36 cellular contexts compared by ENCODE assay signal in genomic region chr13:53017433-53017970, GRCh38. TPM values are rescaled to one million over a fixed set of nuclear protein-coding genes. Genes with fewer than 3 reads are reported as not detected.
"Had no signal": no experiment of that assay in that cellular context is flagged by ENCODE, and none has a peak within 500 bp of the region (broad histone marks: within the 10 kb centered on the region; RNA-seq: fewer than 3 reads in every experiment).

No MANE protein-coding gene starts in this region.

- H3K9me3 ChIP-seq: adrenal gland, body of pancreas, breast epithelium, Peyer's patch had no signal

- H3K27me3 ChIP-seq: body of pancreas, breast epithelium, Peyer's patch had no signal

- ATAC-seq: activated CD8-positive, alpha-beta T cell treated with anti-CD3 and anti-CD28 coated beads, Interleukin-2, amount 10 ng/mL, durations not matched to agents 7 days and 5 days; activated naive CD4-positive, alpha-beta T cell treated with anti-CD3 and anti-CD28 coated beads, Interleukin-2, amount 50 U/mL, for 72 hours; activated T-cell treated with anti-CD3 and anti-CD28 coated beads, Interleukin-2, amount 50 U/mL, for 4 hours; body of pancreas; PC-3; SK-N-SH treated with all-trans-retinoic acid at 6 μM for 48 hours had no signal

- H3K27ac ChIP-seq: adrenal gland, body of pancreas, breast epithelium had no signal

- DNase-seq: activated CD4-positive, alpha-beta T cell treated with anti-CD3 and anti-CD28 coated beads, Interleukin-2, amount 10 ng/mL, durations not matched to agents 24 days and 14 days; activated CD4-positive, alpha-beta T cell treated with anti-CD3 and anti-CD28 coated beads, Interleukin-2, amount 50 U/mL, for 48 hours; activated CD8-positive, alpha-beta T cell treated with anti-CD3 and anti-CD28 coated beads, Interleukin-2, amount 10 ng/mL, durations not matched to agents 7 days and 5 days; activated gamma-delta T cell treated with Interleukin-2 at 50 U/mL for 16 hours; activated naive CD4-positive, alpha-beta T cell treated with anti-CD3 and anti-CD28 coated beads for 36 hours; activated T-cell treated with anti-CD3 and anti-CD28 coated beads, Interleukin-2, amount 50 U/mL, for 4 hours; adrenal gland; body of pancreas; caudate nucleus; cerebellar nuclear complex; KG1; NCI-H1092 treated with DMSO at 0.1 percent for 48 hours; NCI-H1417; NCI-H146; NCI-H187; NCI-H2029 treated with DMSO at 0.1 percent for 48 hours; NCI-H2107; NCI-H2171; NCI-H510A; NCI-H526; NCI-H748 treated with DMSO at 0.1 percent for 48 hours; NK-92 treated with Interleukin-12 subunit alpha and Interleukin-12 subunit beta, amount 100 ng/mL, for 24 hours; PC-3; Peyer's patch; RPMI8226; SIG-M5; T1000 had no signal

- H3K4me1 ChIP-seq: adrenal gland, breast epithelium, Peyer's patch had no signal

- H3K36me3 ChIP-seq: adrenal gland, breast epithelium, Peyer's patch had no signal

- H3K4me3 ChIP-seq: adrenal gland, body of pancreas, breast epithelium, Peyer's patch had no signal

RNA-seq across cellular contexts. Expression of gene OLFM4, which starts 11.1 kb away (rescaled TPM):
- total RNA-seq: activated CD4-positive, alpha-beta T cell treated with anti-CD3 and anti-CD28 coated beads, Interleukin-2, amount 10 ng/mL, durations not matched to agents 24 days and 14 days; activated CD8-positive, alpha-beta T cell treated with anti-CD3 and anti-CD28 coated beads, Interleukin-2, amount 10 ng/mL, durations not matched to agents 7 days and 5 days; activated naive CD4-positive, alpha-beta T cell treated with anti-CD3 and anti-CD28 coated beads for 36 hours; activated naive CD4-positive, alpha-beta T cell treated with anti-CD3 and anti-CD28 coated beads, Interleukin-2, amount 50 U/mL, for 72 hours; activated T-helper 1 cell treated with anti-CD3 and anti-CD28 coated beads, Interleukin-12 subunit alpha, Interleukin-12 subunit beta, Interleukin-2, Interleukin-4 antibody, amounts not matched to agents 30 ng/mL and 10 ng/mL and 1 ng/mL, durations not matched to agents 14 hours and 24 hours and 36 hours; astrocyte; M059J; PC-3; SK-MEL-5; T-helper 1 cell treated with Interleukin-12 subunit alpha and Interleukin-12 subunit beta and Interleukin-4 antibody, amounts not matched to agents 30 ng/mL and 1 ng/mL, for 36 hours; T-helper 2 cell treated with Interferon-gamma antibody and Interleukin-4, amounts not matched to agents 100 ng/mL and 5 ng/mL, for 36 hours had no signal
